In genomic region chr3:126540342-126540849, GRCh38 we compare ENCODE assay signal across 1 cellular context.
TF ChIP-seq lines count a peak whose summit lies in the region.

No MANE protein-coding gene starts in this region.

TF ChIP-seq in K562, 482 proteins besides CTCF, POLR2A, EP300 and RAD21 (continued from another document):
- peak; percentile 94 for TF ChIP-seq MGA (IDR thresholded peaks at IDR 0.05)
- TF ChIP-seq FOXK2 (conservative IDR thresholded peaks at IDR 0.05 in 1 of 2, IDR thresholded peaks at IDR 0.05 in 1 of 2; ENCODE audit: low read depth in 2 of 2) = peak; percentile 22 to 23; a peak in 1 of 4 replicates
- no peak for TF ChIP-seq TFE3 (CRISPR knock-in tag; IDR thresholded peaks at IDR 0.05)
- no peak for TF ChIP-seq HNRNPK (IDR thresholded peaks at IDR 0.05; ENCODE audit: low read depth, low read length, poor library complexity, severe bottlenecking)
TF ChIP-seq in K562: peak in this region for 38.
